Comparison of ENCODE assay signal across 38 cellular contexts in the genomic region with DNA sequence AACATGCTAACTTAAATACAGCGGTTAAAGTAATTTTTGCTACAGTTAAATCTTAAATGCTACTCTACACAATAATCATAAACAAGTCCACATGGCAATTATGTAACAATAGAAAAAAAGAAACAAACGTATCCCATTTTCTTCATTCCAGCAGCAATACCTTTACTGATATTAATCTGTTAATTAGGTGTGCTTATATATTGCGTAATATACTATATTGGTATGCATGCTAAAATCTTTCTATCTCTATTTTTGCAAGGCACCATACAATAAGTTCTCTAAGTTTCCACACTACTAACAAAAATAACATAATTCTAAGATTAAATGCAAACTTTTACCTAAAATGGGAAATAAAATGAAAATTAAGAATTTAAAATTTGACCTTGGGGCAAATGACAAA.
"Had no signal": no experiment of that assay in that cellular context is flagged by ENCODE, and none has a peak within 500 bp of the region (broad histone marks: within the 10 kb centered on the region; RNA-seq: fewer than 3 reads in every experiment).

No MANE protein-coding gene starts in this region.

- ATAC-seq: activated naive CD4-positive, alpha-beta T cell treated with anti-CD3 and anti-CD28 coated beads, Interleukin-2, amount 50 U/mL, for 72 hours; activated naive CD8-positive, alpha-beta T cell treated with anti-CD3 and anti-CD28 coated beads, Interleukin-2, amount 50 U/mL, for 24 hours; activated T-cell treated with anti-CD3 and anti-CD28 coated beads, Interleukin-2, amount 50 U/mL, for 4 hours; activated T-cell treated with anti-CD3 and anti-CD28 coated beads, Interleukin-2, amount 50 U/mL, for 72 hours; activated T-helper 17 cell treated with anti-CD3 and anti-CD28 coated beads, Interleukin-2, amount 50 U/mL, for 72 hours; body of pancreas had no signal

- H3K27me3 ChIP-seq: adrenal gland, ascending aorta, body of pancreas, brain microvascular endothelial cell, breast epithelium, cardiac muscle cell had no signal

- H3K27me3 Mint-ChIP-seq: activated naive CD4-positive, alpha-beta T cell treated with anti-CD3 and anti-CD28 coated beads, Interleukin-2, amount 10 ng/mL, durations not matched to agents 7 days and 5 days; activated naive CD4-positive, alpha-beta T cell treated with anti-CD3 and anti-CD28 coated beads, Interleukin-2, amount 50 U/mL, for 24 hours; activated naive CD8-positive, alpha-beta T cell; activated naive CD8-positive, alpha-beta T cell treated with anti-CD3 and anti-CD28 coated beads for 36 hours; activated naive CD8-positive, alpha-beta T cell treated with anti-CD3 and anti-CD28 coated beads, Interleukin-2, amount 10 ng/mL, durations not matched to agents 7 days and 5 days; activated naive CD8-positive, alpha-beta T cell treated with anti-CD3 and anti-CD28 coated beads, Interleukin-2, amount 50 U/mL, for 24 hours; activated T-cell treated with anti-CD3 and anti-CD28 coated beads, Interleukin-2, amount 50 U/mL, for 24 hours; activated T-helper 17 cell treated with anti-CD3 and anti-CD28 coated beads, Interleukin-2, amount 50 U/mL, for 72 hours; brain; central memory CD8-positive, alpha-beta T cell had no signal

- H3K9me3 Mint-ChIP-seq: activated naive CD8-positive, alpha-beta T cell treated with anti-CD3 and anti-CD28 coated beads for 36 hours; activated naive CD8-positive, alpha-beta T cell treated with anti-CD3 and anti-CD28 coated beads, Interleukin-2, amount 10 ng/mL, durations not matched to agents 7 days and 5 days; activated T-helper 1 cell treated with anti-CD3 and anti-CD28 coated beads, Interleukin-12 subunit alpha, Interleukin-12 subunit beta, Interleukin-2, Interleukin-4 antibody, amounts not matched to agents 30 ng/mL and 10 ng/mL and 1 ng/mL, durations not matched to agents 14 hours and 24 hours and 36 hours; activated T-helper 2 cell treated with anti-CD3 and anti-CD28 coated beads, Interferon-gamma antibody, Interleukin-2, Interleukin-4, amounts not matched to agents 10 μg/mL and 5 μg/mL and 100 μg/mL, durations not matched to agents 14 hours and 24 hours and 36 hours; brain had no signal

- H3K9me3 ChIP-seq: adrenal gland, ascending aorta, body of pancreas, breast epithelium had no signal

- H3K4me1 ChIP-seq: adrenal gland, ascending aorta, body of pancreas, breast epithelium had no signal

- H3K27ac ChIP-seq: adrenal gland, ascending aorta, body of pancreas, brain microvascular endothelial cell, breast epithelium, cardiac muscle cell had no signal

- H3K4me3 ChIP-seq: adrenal gland, ascending aorta, body of pancreas, breast epithelium, cardiac muscle cell had no signal

- H3K27ac Mint-ChIP-seq: activated naive CD4-positive, alpha-beta T cell treated with anti-CD3 and anti-CD28 coated beads, Interleukin-2, amount 10 ng/mL, durations not matched to agents 7 days and 5 days; activated naive CD4-positive, alpha-beta T cell treated with anti-CD3 and anti-CD28 coated beads, Interleukin-2, amount 50 U/mL, for 24 hours; activated naive CD4-positive, alpha-beta T cell treated with anti-CD3 and anti-CD28 coated beads, Interleukin-2, amount 50 U/mL, for 72 hours; activated naive CD8-positive, alpha-beta T cell; activated naive CD8-positive, alpha-beta T cell treated with anti-CD3 and anti-CD28 coated beads for 36 hours; activated naive CD8-positive, alpha-beta T cell treated with anti-CD3 and anti-CD28 coated beads, Interleukin-2, amount 10 ng/mL, durations not matched to agents 7 days and 5 days; activated naive CD8-positive, alpha-beta T cell treated with anti-CD3 and anti-CD28 coated beads, Interleukin-2, amount 50 U/mL, for 24 hours; activated T-cell treated with anti-CD3 and anti-CD28 coated beads, Interleukin-2, amount 50 U/mL, for 24 hours; activated T-cell treated with anti-CD3 and anti-CD28 coated beads, Interleukin-2, amount 50 U/mL, for 72 hours; activated T-helper 1 cell treated with anti-CD3 and anti-CD28 coated beads, Interleukin-12 subunit alpha, Interleukin-12 subunit beta, Interleukin-2, Interleukin-4 antibody, amounts not matched to agents 30 ng/mL and 10 ng/mL and 1 ng/mL, durations not matched to agents 14 hours and 24 hours and 36 hours; activated T-helper 17 cell treated with anti-CD3 and anti-CD28 coated beads, Interleukin-2, amount 50 U/mL, for 72 hours; activated T-helper 2 cell treated with anti-CD3 and anti-CD28 coated beads, Interferon-gamma antibody, Interleukin-2, Interleukin-4, amounts not matched to agents 10 μg/mL and 5 μg/mL and 100 μg/mL, durations not matched to agents 14 hours and 24 hours and 36 hours; brain had no signal

- H3K36me3 ChIP-seq: adrenal gland, ascending aorta, brain microvascular endothelial cell, breast epithelium, cardiac muscle cell had no signal

- DNase-seq: activated effector memory CD4-positive, alpha-beta T cell treated with anti-CD3 and anti-CD28 coated beads, Interleukin-2, amount 50 U/mL, for 16 hours; activated effector memory CD4-positive, alpha-beta T cell treated with Interleukin-2 at 50 U/mL for 16 hours; activated gamma-delta T cell; activated gamma-delta T cell treated with Interleukin-2 at 50 U/mL for 16 hours; activated naive CD4-positive, alpha-beta T cell; activated naive CD4-positive, alpha-beta T cell treated with anti-CD3 and anti-CD28 coated beads, Interleukin-2, amount 10 ng/mL, durations not matched to agents 7 days and 5 days; activated naive CD4-positive, alpha-beta T cell treated with anti-CD3 and anti-CD28 coated beads, Interleukin-2, amount 50 U/mL, for 16 hours; activated naive CD4-positive, alpha-beta T cell treated with Interleukin-2 at 50 U/mL for 16 hours; activated naive CD8-positive, alpha-beta T cell treated with anti-CD3 and anti-CD28 coated beads for 36 hours; activated naive CD8-positive, alpha-beta T cell treated with anti-CD3 and anti-CD28 coated beads, Interleukin-2, amount 10 ng/mL, durations not matched to agents 7 days and 5 days; activated naive CD8-positive, alpha-beta T cell treated with anti-CD3 and anti-CD28 coated beads, Interleukin-2, amount 50 U/mL, for 24 hours; activated T-cell treated with anti-CD3 and anti-CD28 coated beads, Interleukin-2, amount 50 U/mL, for 1 hour; activated T-cell treated with anti-CD3 and anti-CD28 coated beads, Interleukin-2, amount 50 U/mL, for 24 hours; activated T-cell treated with anti-CD3 and anti-CD28 coated beads, Interleukin-2, amount 50 U/mL, for 4 hours; activated T-cell treated with anti-CD3 and anti-CD28 coated beads, Interleukin-2, amount 50 U/mL, for 48 hours; activated T-cell treated with anti-CD3 and anti-CD28 coated beads, Interleukin-2, amount 50 U/mL, for 72 hours; adrenal gland; amniotic stem cell; anterior cingulate cortex; aorta; body of pancreas; brain microvascular endothelial cell; caudate nucleus; central memory CD4-positive, alpha-beta T cell; cerebellar nuclear complex had no signal

- H3K4me3 Mint-ChIP-seq: activated naive CD4-positive, alpha-beta T cell treated with anti-CD3 and anti-CD28 coated beads, Interleukin-2, amount 10 ng/mL, durations not matched to agents 7 days and 5 days; activated naive CD4-positive, alpha-beta T cell treated with anti-CD3 and anti-CD28 coated beads, Interleukin-2, amount 50 U/mL, for 24 hours; activated naive CD8-positive, alpha-beta T cell; activated naive CD8-positive, alpha-beta T cell treated with anti-CD3 and anti-CD28 coated beads for 36 hours; activated naive CD8-positive, alpha-beta T cell treated with anti-CD3 and anti-CD28 coated beads, Interleukin-2, amount 10 ng/mL, durations not matched to agents 7 days and 5 days; activated naive CD8-positive, alpha-beta T cell treated with anti-CD3 and anti-CD28 coated beads, Interleukin-2, amount 50 U/mL, for 24 hours; activated T-cell treated with anti-CD3 and anti-CD28 coated beads, Interleukin-2, amount 50 U/mL, for 24 hours; activated T-cell treated with anti-CD3 and anti-CD28 coated beads, Interleukin-2, amount 50 U/mL, for 4 hours; activated T-cell treated with anti-CD3 and anti-CD28 coated beads, Interleukin-2, amount 50 U/mL, for 72 hours; activated T-helper 1 cell treated with anti-CD3 and anti-CD28 coated beads, Interleukin-12 subunit alpha, Interleukin-12 subunit beta, Interleukin-2, Interleukin-4 antibody, amounts not matched to agents 30 ng/mL and 10 ng/mL and 1 ng/mL, durations not matched to agents 14 hours and 24 hours and 36 hours; activated T-helper 17 cell treated with anti-CD3 and anti-CD28 coated beads, Interleukin-2, amount 50 U/mL, for 72 hours; brain; central memory CD8-positive, alpha-beta T cell had no signal

- H3K4me1 Mint-ChIP-seq: activated naive CD4-positive, alpha-beta T cell treated with anti-CD3 and anti-CD28 coated beads, Interleukin-2, amount 10 ng/mL, durations not matched to agents 7 days and 5 days; activated naive CD4-positive, alpha-beta T cell treated with anti-CD3 and anti-CD28 coated beads, Interleukin-2, amount 50 U/mL, for 24 hours; activated naive CD8-positive, alpha-beta T cell treated with anti-CD3 and anti-CD28 coated beads for 36 hours; activated naive CD8-positive, alpha-beta T cell treated with anti-CD3 and anti-CD28 coated beads, Interleukin-2, amount 10 ng/mL, durations not matched to agents 7 days and 5 days; activated naive CD8-positive, alpha-beta T cell treated with anti-CD3 and anti-CD28 coated beads, Interleukin-2, amount 50 U/mL, for 24 hours; activated T-helper 17 cell treated with anti-CD3 and anti-CD28 coated beads, Interleukin-2, amount 50 U/mL, for 72 hours; brain; central memory CD8-positive, alpha-beta T cell had no signal

- FAIRE-seq: astrocyte, bronchial epithelial cell had no signal

- H3K36me3 Mint-ChIP-seq: activated naive CD4-positive, alpha-beta T cell treated with anti-CD3 and anti-CD28 coated beads, Interleukin-2, amount 10 ng/mL, durations not matched to agents 7 days and 5 days; activated naive CD4-positive, alpha-beta T cell treated with anti-CD3 and anti-CD28 coated beads, Interleukin-2, amount 50 U/mL, for 24 hours; activated naive CD4-positive, alpha-beta T cell treated with anti-CD3 and anti-CD28 coated beads, Interleukin-2, amount 50 U/mL, for 72 hours; activated naive CD8-positive, alpha-beta T cell; activated naive CD8-positive, alpha-beta T cell treated with anti-CD3 and anti-CD28 coated beads for 36 hours; activated naive CD8-positive, alpha-beta T cell treated with anti-CD3 and anti-CD28 coated beads, Interleukin-2, amount 10 ng/mL, durations not matched to agents 7 days and 5 days; brain had no signal
